ENCODE assay signal across 10 cellular contexts in genomic region chr5:147455321-147455720, GRCh38. TPM values are rescaled to one million over a fixed set of nuclear protein-coding genes. Genes with fewer than 3 reads are reported as not detected.
A peak's percentile ranks its signal among the peaks of the same experiment; 100 is the strongest.
DNase-seq lines count a peak whose midpoint lies in the region; ATAC-seq and TF ChIP-seq lines count a peak whose summit lies in the region.
"Had no signal": no experiment of that assay in that cellular context is flagged by ENCODE, and none has a peak within 500 bp of the region (broad histone marks: within the 10 kb centered on the region; RNA-seq: fewer than 3 reads in every experiment).

No MANE protein-coding gene starts in this region.

- H3K9me3 Mint-ChIP-seq in type B pancreatic cell, result no peaks in the 10 kb centered on the region
- H3K9me3 Mint-ChIP-seq: memory B cell had no signal

- no peak for TF ChIP-seq POLR2A in gastroesophageal sphincter (IDR thresholded peaks at IDR 0.05)

- H3K9me3 ChIP-seq in gastroesophageal sphincter, result no peaks in the 10 kb centered on the region

- peak; percentile 75 for ATAC-seq in gastroesophageal sphincter

- H3K4me3 ChIP-seq in gastroesophageal sphincter, result peak overlapping the region; percentile 83 to 91

- peak overlapping the region; percentile 86 for H3K27ac Mint-ChIP-seq in type B pancreatic cell
- H3K27ac Mint-ChIP-seq: memory B cell had no signal

- WGBS in gastroesophageal sphincter (ENCODE audit: low coverage in 1 of 2), 2 donors, result 0 to 10% methylated on average over 2 to 3 of the region's 3 CpGs

- peak overlapping the region; percentile 83 to 98 (median 90) for H3K27ac ChIP-seq in gastroesophageal sphincter

- peaks cover 5 to 58% (median 6%) of the 10 kb centered on the region in 3 donors for H3K4me1 ChIP-seq in gastroesophageal sphincter

- TF ChIP-seq CTCF in gastroesophageal sphincter (IDR thresholded peaks at IDR 0.05) (peak in 2 of 4 experiments; percentile 28 to 48), type B pancreatic cell (conservative IDR thresholded peaks at IDR 0.05) (no peak)

- peaks cover 51% of the 10 kb centered on the region for H3K27me3 Mint-ChIP-seq in type B pancreatic cell

- H3K27me3 ChIP-seq in gastroesophageal sphincter, result no peaks in the 10 kb centered on the region

- TF ChIP-seq EP300 in gastroesophageal sphincter (IDR thresholded peaks at IDR 0.05), result no peak

- no peaks in the 10 kb centered on the region for H3K36me3 Mint-ChIP-seq in type B pancreatic cell
- H3K36me3 Mint-ChIP-seq: memory B cell had no signal

- peaks cover 35% of the 10 kb centered on the region for H3K4me1 Mint-ChIP-seq in type B pancreatic cell (ENCODE audit: unreplicated experiment)
- H3K4me1 Mint-ChIP-seq: memory B cell had no signal

- peak overlapping the region; percentile 99 for H3K4me3 Mint-ChIP-seq in type B pancreatic cell
- H3K4me3 Mint-ChIP-seq: memory B cell had no signal

- peak; percentile 63 for DNase-seq in NCI-H748 (lab: John Stamatoyannopoulos, UW; ENCODE audit: unreplicated experiment)
- no peak for DNase-seq in NCI-H748 treated with DMSO at 0.1 percent for 48 hours (lab: John Stamatoyannopoulos, UW)
- peak; percentile 75 for DNase-seq in NCI-H526 treated with DMSO at 0.1 percent for 48 hours (lab: John Stamatoyannopoulos, UW)
- DNase-seq in type B pancreatic cell (ENCODE audit: extremely low spot score, unreplicated experiment), result no peak
- no peak for DNase-seq in stimulated activated naive CD4-positive, alpha-beta T cell treated with Interleukin-2 at 50 U/mL for 16 hours (lab: John Stamatoyannopoulos, UW)
- DNase-seq in activated CD4-positive, alpha-beta T cell treated with anti-CD3 and anti-CD28 coated beads, Interleukin-2, amount 50 U/mL, for 1 hour, result no peak
- no peak for DNase-seq in mucosa of gallbladder (ENCODE audit: low spot score)
- DNase-seq: AML-193 had no signal

- no peaks in the 10 kb centered on the region for H3K36me3 ChIP-seq in gastroesophageal sphincter

RNA-seq across cellular contexts. Expression of gene DPYSL3, which starts 54.5 kb away (rescaled TPM):
- total RNA-seq in gastroesophageal sphincter (100 to 1,000 TPM; 175 to 475 (median 290) TPM), type B pancreatic cell (ENCODE audit: low replicate concordance) (11.9 and 36.0 TPM in 2 replicates), mucosa of gallbladder (94.6 TPM)

Comparison
In these comparisons a context has a peak if more than half of its experiments do, and no peak if none do; other contexts are left out.
1. DNase-seq: peak in NCI-H748 (single experiment) and NCI-H526 treated with DMSO at 0.1 percent for 48 hours (single experiment); none in NCI-H748 treated with DMSO at 0.1 percent for 48 hours (single experiment), type B pancreatic cell (single experiment), stimulated activated naive CD4-positive, alpha-beta T cell treated with Interleukin-2 at 50 U/mL for 16 hours (single experiment), activated CD4-positive, alpha-beta T cell treated with anti-CD3 and anti-CD28 coated beads, Interleukin-2, amount 50 U/mL, for 1 hour (single experiment) and mucosa of gallbladder (single experiment).